8 cellular contexts compared by ENCODE assay signal in genomic region chr14:96797188-96797942, GRCh38. TPM values are rescaled to one million over a fixed set of nuclear protein-coding genes. Genes with fewer than 3 reads are reported as not detected.
DNase-seq lines count a peak whose midpoint lies in the region; ATAC-seq and TF ChIP-seq lines count a peak whose summit lies in the region.

Gene VRK1, plus strand, starts transcription at chr14:96797382. Its CDS starts 36,090 bp downstream, at chr14:96833472.

- peak within 1 kb of the TSS; percentile 96 for H3K9ac ChIP-seq in trophoblast cell (ENCODE audit: low read length)

- peak within 1 kb of the TSS; percentile 18 for H2BK120ac ChIP-seq in trophoblast cell (ENCODE audit: insufficient read depth, low read length, poor library complexity)

- peak within 1 kb of the TSS; percentile 98 for H3K4me3 ChIP-seq in trophoblast cell (ENCODE audit: low read depth, low read length)
- H3K4me3 ChIP-seq in tibial nerve, result peak within 1 kb of the TSS; percentile 53 to 90 (median 84)

- no peaks in the 10 kb centered on the region for H3K9me3 Mint-ChIP-seq in activated naive CD8-positive, alpha-beta T cell treated with anti-CD3 and anti-CD28 coated beads, Interleukin-2, amount 50 U/mL, for 24 hours

- peak in 1 of 2 donors; percentile 14 for TF ChIP-seq POLR2A in tibial nerve (IDR thresholded peaks at IDR 0.05)

- WGBS in trophoblast cell (ENCODE audit: extremely low coverage, insufficient coverage, insufficient read length), result no CpG with 5 or more reads among the region's 95 CpGs
- WGBS in tibial nerve, 2 donors, result 0 to 1% methylated on average over 41 to 42 of the region's 95 CpGs

- H3K27me3 Mint-ChIP-seq in activated naive CD8-positive, alpha-beta T cell treated with anti-CD3 and anti-CD28 coated beads, Interleukin-2, amount 50 U/mL, for 24 hours, result peaks cover 11% of the 10 kb centered on the region

- in situ Hi-C loops in GM13976 (cut with MboI; ENCODE audit: low sequenced_read_pairs, unreplicated experiment), result no loop called here

- peak within 1 kb of the TSS; percentile 24 for H2BK5ac ChIP-seq in trophoblast cell (ENCODE audit: low read depth, low read length, poor library complexity)

- peak; percentile 98 for ATAC-seq in HG02852 (IDR thresholded peaks at IDR 0.05; ENCODE audit: unreplicated experiment)
- ATAC-seq in activated naive CD8-positive, alpha-beta T cell treated with anti-CD3 and anti-CD28 coated beads, Interleukin-2, amount 50 U/mL, for 24 hours, result peak; percentile 99

- H3K18ac ChIP-seq in trophoblast cell (ENCODE audit: low read length), result peak within 1 kb of the TSS; percentile 44

- peaks cover 6% of the 10 kb centered on the region for H3K79me2 ChIP-seq in trophoblast cell (ENCODE audit: control insufficient read depth, insufficient read depth, low read length, poor library complexity)

- peak within 1 kb of the TSS; percentile 59 for H3K4ac ChIP-seq in trophoblast cell (ENCODE audit: low read depth, low read length)

- intact Hi-C loops in cardiac septum (cut with DNase I), result no loop called here

- H4K8ac ChIP-seq in trophoblast cell (ENCODE audit: low read depth, low read length), result peak within 1 kb of the TSS; percentile 74

- H3K4me1 Mint-ChIP-seq in activated naive CD8-positive, alpha-beta T cell treated with anti-CD3 and anti-CD28 coated beads, Interleukin-2, amount 50 U/mL, for 24 hours, result peaks cover 21% of the 10 kb centered on the region

- H3K23ac ChIP-seq in trophoblast cell (ENCODE audit: low read length), result peak within 1 kb of the TSS; percentile 3

- no peaks in the 10 kb centered on the region for H3K36me3 ChIP-seq in trophoblast cell (ENCODE audit: control insufficient read depth in 1 of 2, insufficient read depth in 2 of 2, low read length in 2 of 2)
- H3K36me3 ChIP-seq in tibial nerve, result no peaks in the 10 kb centered on the region

- H3K4me1 ChIP-seq in trophoblast cell (ENCODE audit: control insufficient read depth in 1 of 2, insufficient read depth in 2 of 2, low read length in 2 of 2) (peaks cover 0 to 3% of the 10 kb centered on the region in 2 experiments), tibial nerve (peaks cover 0 to 14% (median 10%) of the 10 kb centered on the region in 4 donors)

- no peaks in the 10 kb centered on the region for H3K9me3 ChIP-seq in trophoblast cell (ENCODE audit: insufficient read depth, low read depth, low read length)
- no peaks in the 10 kb centered on the region for H3K9me3 ChIP-seq in tibial nerve

- peaks cover 9% of the 10 kb centered on the region for H3K36me3 Mint-ChIP-seq in activated naive CD8-positive, alpha-beta T cell treated with anti-CD3 and anti-CD28 coated beads, Interleukin-2, amount 50 U/mL, for 24 hours (ENCODE audit: low read depth)

- no peak within 1 kb of the TSS for H2BK12ac ChIP-seq in trophoblast cell (ENCODE audit: low read length)

- H3K27ac ChIP-seq in trophoblast cell (ENCODE audit: low read depth, low read length) (peak within 1 kb of the TSS; percentile 44), tibial nerve (peak within 1 kb of the TSS in 3 of 4 donors; percentile 30 to 59 (median 46))

- H4K91ac ChIP-seq in trophoblast cell (ENCODE audit: low read depth, low read length), result peak within 1 kb of the TSS; percentile 52

- H3K27me3 ChIP-seq in trophoblast cell (ENCODE audit: insufficient read depth, low read length) (no peaks in the 10 kb centered on the region), tibial nerve (no peaks in the 10 kb centered on the region)

- peaks cover 2% of the 10 kb centered on the region for H3K79me1 ChIP-seq in trophoblast cell (ENCODE audit: low read length)

- TF ChIP-seq CTCF in GM13976 (IDR thresholded peaks at IDR 0.05; ENCODE audit: borderline replicate concordance, control extremely low read depth, extremely low read depth, insufficient read depth, missing control alignments), result no peak
- TF ChIP-seq CTCF in tibial nerve (IDR thresholded peaks at IDR 0.05), result peak in 1 of 5 experiments; percentile 27

- peak; percentile 82 to 85 for TF ChIP-seq EP300 in tibial nerve (IDR thresholded peaks at IDR 0.05)

- peak within 1 kb of the TSS; percentile 92 for H3K4me3 Mint-ChIP-seq in activated naive CD8-positive, alpha-beta T cell treated with anti-CD3 and anti-CD28 coated beads, Interleukin-2, amount 50 U/mL, for 24 hours

- peak within 1 kb of the TSS; percentile 56 for H4K12ac ChIP-seq in trophoblast cell (ENCODE audit: low read depth, low read length)

- peak within 1 kb of the TSS; percentile 38 for H2AFZ ChIP-seq in trophoblast cell (ENCODE audit: insufficient read depth, low read length, poor library complexity)

- DNase-seq in GM13976 (ENCODE audit: low spot score), result peak; percentile 96
- peak; percentile 65 for DNase-seq in NCI-H1436 treated with DMSO at 0.1 percent for 48 hours (lab: John Stamatoyannopoulos, UW)
- DNase-seq in T follicular helper cell (ENCODE audit: low read depth), result peak; percentile 91
- peak; percentile 94 for DNase-seq in activated naive CD8-positive, alpha-beta T cell treated with anti-CD3 and anti-CD28 coated beads, Interleukin-2, amount 50 U/mL, for 24 hours
- DNase-seq in cardiac septum (ENCODE audit: low spot score), result peak; percentile 99
- DNase-seq in trophoblast cell, result peak; percentile 99
- peak; percentile 90 to 96 for DNase-seq in tibial nerve (ENCODE audit: low spot score in 2 of 2)

- no peak within 1 kb of the TSS for H2AK5ac ChIP-seq in trophoblast cell (ENCODE audit: low read length)

- H3K14ac ChIP-seq in trophoblast cell (ENCODE audit: low read length), result peak within 1 kb of the TSS; percentile 17

- peak within 1 kb of the TSS; percentile 99 for H3K4me2 ChIP-seq in trophoblast cell (ENCODE audit: low read length)

- H3K27ac Mint-ChIP-seq in activated naive CD8-positive, alpha-beta T cell treated with anti-CD3 and anti-CD28 coated beads, Interleukin-2, amount 50 U/mL, for 24 hours, result peak within 1 kb of the TSS; percentile 86

RNA-seq across cellular contexts. Expression of gene VRK1, which starts in this region (rescaled TPM):
- total RNA-seq in cardiac septum (9.2 TPM), tibial nerve (10 to 100 TPM in 1 of 4 donors, 1 to 10 TPM in 3; 5.4 to 11.0 (median 9.0) TPM)
- 23.9 and 24.4 TPM in 2 replicates for polyA plus RNA-seq in trophoblast cell (2013)

Comparison
In these comparisons a context has a peak if more than half of its experiments do, and no peak if none do; other contexts are left out.
1. Peak in every context shown above with its lines: DNase-seq, ATAC-seq, H3K4me3 ChIP-seq and H3K27ac ChIP-seq.